9 cellular contexts compared by ENCODE assay signal in the genomic region with DNA sequence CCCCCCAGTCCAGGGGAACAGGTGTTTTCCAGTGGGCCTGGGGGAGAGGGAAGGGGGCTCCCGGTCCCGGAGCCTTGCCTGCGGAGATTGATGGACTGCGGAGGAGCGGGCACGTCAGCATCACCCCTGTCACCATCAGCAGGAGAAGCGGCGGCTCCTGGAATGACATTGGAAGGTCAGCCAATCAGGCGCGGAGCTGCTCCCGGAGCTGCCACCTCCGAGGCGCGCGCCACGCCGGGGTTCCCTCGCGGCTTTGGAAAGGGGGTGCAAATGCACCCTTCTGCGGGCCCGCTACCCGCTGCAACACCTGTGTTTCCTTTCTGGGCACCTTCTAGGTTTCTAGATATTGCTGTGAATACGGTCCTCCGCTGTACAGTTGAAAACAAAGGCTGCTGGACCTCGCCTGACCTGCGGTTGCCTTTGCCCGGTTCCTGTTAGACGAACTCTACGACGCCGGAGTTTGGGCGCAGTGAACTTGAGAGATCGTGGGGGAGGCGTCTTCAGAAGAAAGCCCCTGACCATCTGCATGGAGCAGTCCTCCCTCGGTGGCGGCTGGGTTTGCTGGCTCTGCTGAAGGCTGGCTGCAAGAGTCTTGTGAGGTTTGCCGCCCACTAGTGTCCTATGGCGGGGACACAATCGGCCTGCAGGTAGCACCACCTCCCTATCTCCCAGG. TPM values are rescaled to one million over a fixed set of nuclear protein-coding genes. Genes with fewer than 3 reads are reported as not detected.
DNase-seq lines count a peak whose midpoint lies in the region; ATAC-seq and TF ChIP-seq lines count a peak whose summit lies in the region.
"Had no signal": no experiment of that assay in that cellular context is flagged by ENCODE, and none has a peak within 500 bp of the region (broad histone marks: within the 10 kb centered on the region; RNA-seq: fewer than 3 reads in every experiment).

No MANE protein-coding gene starts in this region.

- H3K4me1 ChIP-seq in lung (ENCODE audit: control insufficient read depth in 2 of 2, insufficient read depth in 2 of 2, low read length in 2 of 2) (peaks cover 0 to 3% of the 10 kb centered on the region in 2 donors), OCI-LY7 (ENCODE audit: insufficient read depth, low read length, poor library complexity, severe bottlenecking) (no peaks in the 10 kb centered on the region)

- H3K4me2 ChIP-seq in OCI-LY7 (ENCODE audit: low read length) = no peak overlapping the region

- ATAC-seq in lung (ENCODE audit: insufficient read depth, low FRiP score) = peak; percentile 75
- ATAC-seq in GM21423 (IDR thresholded peaks at IDR 0.05; ENCODE audit: unreplicated experiment) = no peak
- ATAC-seq in HG03439 (IDR thresholded peaks at IDR 0.05; ENCODE audit: unreplicated experiment) = no peak

- POLR2A ChIA-PET in OCI-LY7 (lab: Charles Lee) = no interaction called here

- BruUV-seq in OCI-LY7 (replicated peaks; lab: Mats Ljungman, UMichigan) = no TSS peak

- peaks cover 0 to under 1% of the 10 kb centered on the region in 2 donors for H3K9me3 ChIP-seq in lung (ENCODE audit: control insufficient read depth in 2 of 2, insufficient read depth in 1 of 2, low read length in 1 of 2)
- H3K9me3 ChIP-seq in OCI-LY7 (ENCODE audit: low read length) = no peaks in the 10 kb centered on the region

- peak; percentile 75 to 84 for TF ChIP-seq CTCF in brain (conservative IDR thresholded peaks at IDR 0.05)
- no peak for TF ChIP-seq CTCF in lung (IDR thresholded peaks at IDR 0.05; ENCODE audit: control extremely low read depth, extremely low read depth)
- TF ChIP-seq CTCF in OCI-LY7 (conservative IDR thresholded peaks at IDR 0.05; ENCODE audit: low read length) = no peak

- H3K27ac Mint-ChIP-seq in brain = peak overlapping the region; percentile 86 to 98 (median 93)
- H3K27ac Mint-ChIP-seq: activated naive CD4-positive, alpha-beta T cell treated with anti-CD3 and anti-CD28 coated beads, Interleukin-2, amount 50 U/mL, for 24 hours had no signal

- no peak overlapping the region for H2AFZ ChIP-seq in OCI-LY7 (ENCODE audit: low read length)

- intact Hi-C loops in OCI-LY7 (cut with micrococcal nuclease; ENCODE audit: unreplicated experiment) = no loop called here

- CTCF ChIA-PET in OCI-LY7 (lab: Charles Lee; ENCODE audit: unreplicated experiment) = no interaction called here

- DNase-seq in Caki2 (ENCODE audit: low read depth) = peak; percentile 63
- peak; percentile 37 to 87 for DNase-seq in NCI-H187 (lab: John Stamatoyannopoulos, UW)
- DNase-seq in lung (ENCODE audit: low spot score) = peak; percentile 46
- DNase-seq in OCI-LY7 (ENCODE audit: low spot score) = no peak
- no peak for DNase-seq in activated T-cell treated with anti-CD3 and anti-CD28 coated beads, Interleukin-2, amount 50 U/mL, for 1 hour

- no peaks in the 10 kb centered on the region for H4K20me1 ChIP-seq in OCI-LY7 (ENCODE audit: insufficient read depth, low read length)

- H3K36me3 Mint-ChIP-seq in brain = no peaks in the 10 kb centered on the region
- H3K36me3 Mint-ChIP-seq: activated naive CD4-positive, alpha-beta T cell treated with anti-CD3 and anti-CD28 coated beads, Interleukin-2, amount 50 U/mL, for 24 hours had no signal

- H3K4me1 Mint-ChIP-seq in brain = peaks cover 57% of the 10 kb centered on the region

- in situ Hi-C loops in Caki2 (cut with HindIII; ENCODE audit: low pct_unique_long_range_greater_than_20kb, low sequenced_read_pairs) = no loop called here

- no peaks in the 10 kb centered on the region for H3K79me2 ChIP-seq in OCI-LY7 (ENCODE audit: insufficient read depth, low read depth, low read length)

- H3K9me3 Mint-ChIP-seq in brain = peaks cover 0 to 32% (median 0%) of the 10 kb centered on the region in 5 experiments
- H3K9me3 Mint-ChIP-seq: activated naive CD4-positive, alpha-beta T cell treated with anti-CD3 and anti-CD28 coated beads, Interleukin-2, amount 50 U/mL, for 24 hours had no signal

- H3K4me3 ChIP-seq in lung (no peak overlapping the region), OCI-LY7 (ENCODE audit: low read depth, low read length, poor library complexity, severe bottlenecking) (no peak overlapping the region)

- H3K27ac ChIP-seq in lung (ENCODE audit: low read depth in 1 of 2, low read length in 1 of 2) (no peak overlapping the region), OCI-LY7 (ENCODE audit: low read depth, low read length, poor library complexity, severe bottlenecking) (no peak overlapping the region)

- H3K9me2 ChIP-seq in OCI-LY7 (ENCODE audit: insufficient read depth, low read length) = no peaks in the 10 kb centered on the region

- H3K27me3 ChIP-seq in lung (ENCODE audit: control insufficient read depth, insufficient read depth) = no peaks in the 10 kb centered on the region

- peaks cover 66% of the 10 kb centered on the region for H3K27me3 Mint-ChIP-seq in brain

- 2 to 3% methylated on average over 39 of the region's 39 CpGs for WGBS in lung, 2 donors

- no peaks in the 10 kb centered on the region for H3K36me3 ChIP-seq in lung (ENCODE audit: control insufficient read depth in 2 of 2, insufficient read depth in 2 of 2, low read length in 2 of 2)
- H3K36me3 ChIP-seq in OCI-LY7 (ENCODE audit: insufficient read depth, low read length) = no peaks in the 10 kb centered on the region

- peak overlapping the region; percentile 85 to 96 (median 92) for H3K4me3 Mint-ChIP-seq in brain
- H3K4me3 Mint-ChIP-seq: activated naive CD4-positive, alpha-beta T cell treated with anti-CD3 and anti-CD28 coated beads, Interleukin-2, amount 50 U/mL, for 24 hours had no signal

RNA-seq across cellular contexts. Expression of a gene that starts 5.3 kb away (rescaled TPM):
- not detected in 2 replicates for total RNA-seq in Caki2 (2014; rRNA removed; shearing (Covaris generic); ENCODE audit: low replicate concordance)
- polyA plus RNA-seq in brain (ENCODE audit: insufficient read depth, low read depth, low replicate concordance) = 2.3 TPM
- under 1 TPM; 0.14 to 0.25 TPM for total RNA-seq in lung
- under 1 TPM; 0.02 to 0.04 TPM for polyA plus RNA-seq in lung
- total RNA-seq in OCI-LY7 (2014; rRNA removed; shearing (Covaris generic)) = not detected in 2 replicates
- not detected in 2 replicates for total RNA-seq in OCI-LY7 (2022)

Comparison
In these comparisons a context has a peak if more than half of its experiments do, and no peak if none do; other contexts are left out.
1. DNase-seq: peak in Caki2 (single experiment), NCI-H187 (2 of 2) and lung (single experiment); none in OCI-LY7 (single experiment) and activated T-cell treated with anti-CD3 and anti-CD28 coated beads, Interleukin-2, amount 50 U/mL, for 1 hour (single experiment).
2. CTCF ChIP-seq: peak in brain (2 of 2); none in lung (single experiment) and OCI-LY7 (single experiment).